8 cellular contexts compared by ENCODE assay signal in genomic region chr19:4724252-4724514, GRCh38. TPM values are rescaled to one million over a fixed set of nuclear protein-coding genes. Genes with fewer than 3 reads are reported as not detected.
DNase-seq lines count a peak whose midpoint lies in the region; ATAC-seq, FAIRE-seq and TF ChIP-seq lines count a peak whose summit lies in the region.

No MANE protein-coding gene starts in this region.

- H3K36me3 Mint-ChIP-seq in activated T-helper 17 cell treated with anti-CD3 and anti-CD28 coated beads, Interleukin-2, amount 50 U/mL, for 72 hours (ENCODE audit: low read depth) = peaks cover 31% of the 10 kb centered on the region

- H3K4me3 ChIP-seq in HCT116 (replicated peaks in 1 of 2; ENCODE audit: low read depth in 1 of 2, low read length in 2 of 2) (peak overlapping the region; percentile 90 to 100; a peak in 3 of 4 replicates), right cardiac atrium (ENCODE audit: low read length) (peak overlapping the region; percentile 64), smooth muscle cell (peak overlapping the region; percentile 84)

- POLR2A ChIA-PET in HCT116 (lab: Charles Lee) = interaction anchor here (1.4 kb wide), 1 partner anchor 11 kb away, joined by 4 read pairs; no protein-coding TSS in a partner anchor

- H3K4me2 ChIP-seq in HCT116 (ENCODE audit: low read length) = peak overlapping the region; percentile 68
- H3K4me2 ChIP-seq in smooth muscle cell = peak overlapping the region; percentile 76

- H3K27ac ChIP-seq in HCT116 (ENCODE audit: low read depth, low read length) = peak overlapping the region; percentile 43
- H3K27ac ChIP-seq in right cardiac atrium (ENCODE audit: low read length) = peak overlapping the region; percentile 70
- peak overlapping the region; percentile 53 for H3K27ac ChIP-seq in smooth muscle cell (ENCODE audit: low read depth)

- peaks cover 42% of the 10 kb centered on the region for H3K79me2 ChIP-seq in HCT116 (ENCODE audit: insufficient read depth, low read length)
- peaks cover 30% of the 10 kb centered on the region for H3K79me2 ChIP-seq in smooth muscle cell (ENCODE audit: low read depth)

- no peaks in the 10 kb centered on the region for H3K9me3 ChIP-seq in HCT116 (ENCODE audit: control insufficient read depth in 1 of 2, insufficient read depth in 1 of 2, low read depth in 1 of 2, low read length in 2 of 2)
- no peaks in the 10 kb centered on the region for H3K9me3 ChIP-seq in right cardiac atrium (ENCODE audit: control insufficient read depth, low read length)
- H3K9me3 ChIP-seq in smooth muscle cell (replicated peaks; ENCODE audit: low read depth) = no peaks in the 10 kb centered on the region

- TF ChIP-seq POLR2A in HCT116 (IDR thresholded peaks at IDR 0.05; ENCODE audit: borderline replicate concordance, extremely low read depth, insufficient read depth, insufficient read length) = no peak

- CTCF ChIA-PET in HCT116 (lab: Charles Lee) = interaction anchor here (1.0 kb wide), 1 partner anchor 67 kb away, joined by 13 read pairs; the partner anchor contains the start of gene FEM1A

- no peaks in the 10 kb centered on the region for H3K9me2 ChIP-seq in HCT116 (ENCODE audit: insufficient read depth)

- WGBS in right cardiac atrium = under 1% methylated on average over 12 of the region's 12 CpGs
- under 1% methylated on average over 12 of the region's 12 CpGs for WGBS in smooth muscle cell (ENCODE audit: low lambda C conversion rate)

- H3K9me3 Mint-ChIP-seq in activated T-helper 17 cell treated with anti-CD3 and anti-CD28 coated beads, Interleukin-2, amount 50 U/mL, for 72 hours = no peaks in the 10 kb centered on the region

- H3K4me1 ChIP-seq in HCT116 (ENCODE audit: control insufficient read depth in 1 of 2, insufficient read depth in 2 of 2, low read length in 2 of 2) (peaks cover 25 to 43% of the 10 kb centered on the region in 2 experiments), right cardiac atrium (ENCODE audit: control insufficient read depth, insufficient read depth, low read length) (peaks cover 4% of the 10 kb centered on the region), smooth muscle cell (ENCODE audit: low read depth) (peaks cover 9% of the 10 kb centered on the region)

- RAD21 ChIA-PET in HCT116 (lab: Charles Lee; ENCODE audit: low non-redundant PET in 1 of 2, low total read pairs in 2 of 2, uncharacterized antibody in 2 of 2, unreplicated experiment in 2 of 2) = interaction anchor here in 1 of 2 experiments (0.6 kb wide), 1 partner anchor 56 kb away, joined by 3 read pairs; no protein-coding TSS in a partner anchor

- BruUV-seq in HCT116 (replicated peaks; lab: Mats Ljungman, UMichigan) = no TSS peak

- FAIRE-seq in RCC 7860 (lab: Jason Lieb, UNC) = no peak

- H3K4me1 Mint-ChIP-seq in activated T-helper 17 cell treated with anti-CD3 and anti-CD28 coated beads, Interleukin-2, amount 50 U/mL, for 72 hours = peaks cover 18% of the 10 kb centered on the region

- H3K27ac Mint-ChIP-seq in activated T-helper 17 cell treated with anti-CD3 and anti-CD28 coated beads, Interleukin-2, amount 50 U/mL, for 72 hours = peak overlapping the region; percentile 100

- no peak for TF ChIP-seq RAD21 in HCT116 (IDR thresholded peaks at IDR 0.05; ENCODE audit: low read depth)

- H4K20me1 ChIP-seq in HCT116 (ENCODE audit: insufficient read depth) (no peaks in the 10 kb centered on the region), smooth muscle cell (ENCODE audit: low read depth) (no peaks in the 10 kb centered on the region)

- TF ChIP-seq CTCF in HCT116 (IDR thresholded peaks at IDR 0.05 in 2 of 3, conservative IDR thresholded peaks at IDR 0.05 in 1 of 3; ENCODE audit: borderline replicate concordance in 1 of 3, insufficient read depth in 1 of 3, low read depth in 2 of 3, low read length in 2 of 3) = no peak
- no peak for TF ChIP-seq CTCF in smooth muscle cell (IDR thresholded peaks at IDR 0.05; ENCODE audit: borderline replicate concordance, insufficient read depth, poor library complexity, severe bottlenecking)

- peaks cover 5% of the 10 kb centered on the region for H3F3A ChIP-seq in smooth muscle cell (ENCODE audit: low read depth)

- H3K36me3 ChIP-seq in HCT116 (ENCODE audit: control insufficient read depth in 1 of 2, insufficient read depth in 2 of 2, low read length in 2 of 2) (peaks cover 5 to 17% of the 10 kb centered on the region in 2 experiments; a peak in 2 of 4 replicates), smooth muscle cell (ENCODE audit: low read depth) (no peaks in the 10 kb centered on the region)

- no peak overlapping the region for H2AFZ ChIP-seq in HCT116 (ENCODE audit: low read depth, low read length, poor library complexity, severe bottlenecking)
- H2AFZ ChIP-seq in smooth muscle cell (ENCODE audit: low read depth) = no peak overlapping the region

- H3K4me3 Mint-ChIP-seq in activated T-helper 17 cell treated with anti-CD3 and anti-CD28 coated beads, Interleukin-2, amount 50 U/mL, for 72 hours = peak overlapping the region; percentile 98

- H3K27me3 Mint-ChIP-seq in activated T-helper 17 cell treated with anti-CD3 and anti-CD28 coated beads, Interleukin-2, amount 50 U/mL, for 72 hours = no peaks in the 10 kb centered on the region

- intact Hi-C loops in HCT116 (cut with micrococcal nuclease) = loop anchor here (2.0 to 10.0 kb wide), 2 partner anchors 67 to 251 kb away; partner anchors contain the start of gene FEM1A
- intact Hi-C loops in right cardiac atrium (cut with DNase I) = no loop called here

- H3K9ac ChIP-seq in HCT116 (ENCODE audit: low read length) (peak overlapping the region; percentile 39; the same call in 1 of the 2 replicates), smooth muscle cell (ENCODE audit: low read depth) (no peak overlapping the region)

- DNase-seq in HCT116 (ENCODE audit: low read depth, low spot score) (no peak), right cardiac atrium (no peak), smooth muscle cell (lab: John Stamatoyannopoulos, UW; ENCODE audit: unreplicated experiment) (peak; percentile 64), RCC 7860 (ENCODE audit: low spot score) (no peak), NCI-H226 (no peak)

- ATAC-seq in HCT116 (peak; percentile 39), right cardiac atrium (peak; percentile 8 to 18), GM21447 (IDR thresholded peaks at IDR 0.05; ENCODE audit: unreplicated experiment) (no peak), HG02763 (IDR thresholded peaks at IDR 0.05; ENCODE audit: unreplicated experiment) (no peak)
- ATAC-seq in activated T-helper 17 cell treated with anti-CD3 and anti-CD28 coated beads, Interleukin-2, amount 50 U/mL, for 72 hours (replicated peaks) = no peak

- H3K27me3 ChIP-seq in HCT116 (ENCODE audit: insufficient read depth, low read length) = no peaks in the 10 kb centered on the region
- H3K27me3 ChIP-seq in right cardiac atrium (ENCODE audit: control insufficient read depth, insufficient read depth) = no peaks in the 10 kb centered on the region
- no peaks in the 10 kb centered on the region for H3K27me3 ChIP-seq in smooth muscle cell (ENCODE audit: low read depth)

TF ChIP-seq in HCT116, 20 proteins besides CTCF, POLR2A, EP300 and RAD21 (continues in another document):
- TF ChIP-seq REST (IDR thresholded peaks at IDR 0.05; ENCODE audit: low read depth) (no peak), JUND (IDR thresholded peaks at IDR 0.05) (no peak), EZH2phosphoT487 (IDR thresholded peaks at IDR 0.05; ENCODE audit: borderline replicate concordance) (no peak), ELF1 (IDR thresholded peaks at IDR 0.05; ENCODE audit: borderline replicate concordance, low read depth) (no peak), MAX (IDR thresholded peaks at IDR 0.05) (no peak), CEBPB (IDR thresholded peaks at IDR 0.05; ENCODE audit: low read depth) (no peak)

RNA-seq across cellular contexts. Expression of gene DPP9, which starts 0.5 kb away (rescaled TPM):
- total RNA-seq in HCT116 (2021; ENCODE audit: unreplicated experiment) (67.6 TPM), right cardiac atrium (10 to 100 TPM; 35.1 to 43.9 (median 36.9) TPM), smooth muscle cell (13.0 and 44.3 TPM in 2 replicates)
- polyA plus RNA-seq in HCT116 (2012) = 48.1 and 49.6 TPM in 2 replicates
- 10 to 100 TPM; 52.3 to 90.9 TPM for total RNA-seq in activated T-helper 17 cell treated with anti-CD3 and anti-CD28 coated beads, Interleukin-2, amount 50 U/mL, for 72 hours
- polyA plus RNA-seq in right cardiac atrium (27.0 TPM), smooth muscle cell (26.3 and 36.6 TPM in 2 replicates)

RNA-seq across cellular contexts. Expression of gene MYDGF, which starts 54.0 kb away (rescaled TPM):
- total RNA-seq in HCT116 (2021; ENCODE audit: unreplicated experiment) (110 TPM), right cardiac atrium (10 to 100 TPM; 21.7 to 47.0 (median 31.5) TPM), smooth muscle cell (145 and 188 TPM in 2 replicates)
- 225 and 280 TPM in 2 replicates for polyA plus RNA-seq in HCT116 (2012)
- total RNA-seq in activated T-helper 17 cell treated with anti-CD3 and anti-CD28 coated beads, Interleukin-2, amount 50 U/mL, for 72 hours = 10 to 100 TPM; 47.8 to 79.0 TPM
- polyA plus RNA-seq in right cardiac atrium (48.2 TPM), smooth muscle cell (651 and 680 TPM in 2 replicates)

Comparison
In these comparisons a context has a peak if more than half of its experiments do, and no peak if none do; other contexts are left out.
1. ATAC-seq: peak in HCT116 (single experiment) and right cardiac atrium (2 of 2); none in activated T-helper 17 cell treated with anti-CD3 and anti-CD28 coated beads, Interleukin-2, amount 50 U/mL, for 72 hours (single experiment), GM21447 (single experiment) and HG02763 (single experiment).
2. Peak in every context shown above with its lines, with median percentiles within 50 percentile points of each other: H3K27ac ChIP-seq and H3K4me3 ChIP-seq.